ENCODE assay signal across 16 cellular contexts in genomic region chr1:61338899-61339298, GRCh38.
DNase-seq lines count a peak whose midpoint lies in the region; ATAC-seq, FAIRE-seq and TF ChIP-seq lines count a peak whose summit lies in the region.
"Had no signal": no experiment of that assay in that cellular context is flagged by ENCODE, and none has a peak within 500 bp of the region (broad histone marks: within the 10 kb centered on the region; RNA-seq: fewer than 3 reads in every experiment).

No MANE protein-coding gene starts in this region.

- no peak for TF ChIP-seq RAD21 in K562 (CRISPR knock-in tag; conservative IDR thresholded peaks at IDR 0.05 in 1 of 2, IDR thresholded peaks at IDR 0.05 in 1 of 2)
- TF ChIP-seq RAD21 in HepG2 (CRISPR knock-in tag; IDR thresholded peaks at IDR 0.05): no peak

- H3K9ac ChIP-seq in K562 (ENCODE audit: insufficient read depth in 1 of 2, low read depth in 2 of 2, low read length in 2 of 2) (no peak overlapping the region), HepG2 (ENCODE audit: insufficient read depth, low read depth, low read length) (peak overlapping the region; percentile 56), stomach smooth muscle (ENCODE audit: low read length in 2 of 2) (peak overlapping the region in 1 of 2 donors; percentile 56)

- BruUV-seq in K562 (replicated peaks; lab: Mats Ljungman, UMichigan) (no TSS peak), HepG2 (replicated peaks; lab: Mats Ljungman, UMichigan) (no TSS peak)

- peak; percentile 29 for FAIRE-seq in K562 (lab: Jason Lieb, UNC)
- FAIRE-seq in HepG2 (lab: Jason Lieb, UNC): no peak
- FAIRE-seq: HTR-8/SVneo had no signal

- CTCF ChIA-PET in K562 (lab: Yijun Ruan, JAX; ENCODE audit: low intra/inter-chr PET ratio): no interaction called here
- CTCF ChIA-PET in HepG2 (lab: Yijun Ruan, JAX; ENCODE audit: low intra/inter-chr PET ratio, low total read pairs): interaction anchor here (1.5 kb wide), 1 partner anchor 288 kb away, joined by 5 read pairs; no protein-coding TSS in a partner anchor

- in situ Hi-C loops in K562 (cut with MboI): no loop called here
- in situ Hi-C loops in HepG2 (cut with HindIII; ENCODE audit: extremely low pct_ligation_motif_present, low pct_unique_long_range_greater_than_20kb): loop anchor here (5.0 kb wide), 1 partner anchor 287 kb away; no protein-coding TSS in a partner anchor

- H3K4me1 ChIP-seq in K562 (replicated peaks in 1 of 2; ENCODE audit: control insufficient read depth in 2 of 2, insufficient read depth in 2 of 2, low read length in 2 of 2) (peaks cover 0 to 6% of the 10 kb centered on the region in 2 experiments; a peak in 2 of 5 replicates), HepG2 (ENCODE audit: insufficient read depth, low read length) (peaks cover 54% of the 10 kb centered on the region), stomach smooth muscle (ENCODE audit: control insufficient read depth, insufficient read depth, low read length) (peaks cover 17% of the 10 kb centered on the region)

- peaks cover 10% of the 10 kb centered on the region for H3K36me3 ChIP-seq in K562 (ENCODE audit: control insufficient read depth, insufficient read depth, low read length)
- peaks cover 3 to 10% of the 10 kb centered on the region in 2 experiments for H3K36me3 ChIP-seq in HepG2 (replicated peaks in 1 of 2; ENCODE audit: control insufficient read depth in 1 of 2, insufficient read depth in 2 of 2, low read length in 2 of 2)
- H3K36me3 ChIP-seq in stomach smooth muscle (ENCODE audit: control insufficient read depth in 2 of 2, insufficient read depth in 2 of 2, low read length in 2 of 2): no peaks in the 10 kb centered on the region

- no peak for TF ChIP-seq POLR2A in K562 (conservative IDR thresholded peaks at IDR 0.05)
- no peak for TF ChIP-seq POLR2A in HepG2 (IDR thresholded peaks at IDR 0.05; ENCODE audit: insufficient read depth in 1 of 2, low read depth in 2 of 2, low read length in 2 of 2)

- no peaks in the 10 kb centered on the region for H3K27me3 ChIP-seq in K562 (ENCODE audit: control insufficient read depth in 2 of 2, insufficient read depth in 2 of 2, low read length in 2 of 2)
- H3K27me3 ChIP-seq in HepG2 (ENCODE audit: control insufficient read depth in 1 of 2, insufficient read depth in 2 of 2, low read length in 2 of 2): no peaks in the 10 kb centered on the region
- no peaks in the 10 kb centered on the region for H3K27me3 ChIP-seq in stomach smooth muscle (ENCODE audit: control insufficient read depth in 1 of 2, insufficient read depth in 2 of 2, low read length in 2 of 2)

- POLR2A ChIA-PET in K562 (lab: Yijun Ruan, JAX) (interaction anchor here (1.4 kb wide), 1 partner anchor 53 kb away, joined by 3 read pairs; no protein-coding TSS in a partner anchor), HepG2 (lab: Yijun Ruan, JAX) (interaction anchor here (1.5 to 1.6 kb wide), 2 partner anchors 39 to 181 kb away, joined by 3 to 4 read pairs; no protein-coding TSS in a partner anchor)

- H2AFZ ChIP-seq in K562 (ENCODE audit: low read depth, low read length) (no peak overlapping the region), HepG2 (ENCODE audit: low read length) (no peak overlapping the region)

- 93% methylated on average over 5 of the region's 5 CpGs for WGBS in K562 (ENCODE audit: insufficient coverage, low coverage, missing lambda C conversion rate)
- 5% methylated on average over 5 of the region's 5 CpGs for WGBS in HepG2 (ENCODE audit: low lambda C conversion rate)

- H3K79me2 ChIP-seq in K562 (ENCODE audit: control insufficient read depth, insufficient read depth, low read length): no peaks in the 10 kb centered on the region
- H3K79me2 ChIP-seq in HepG2 (ENCODE audit: insufficient read depth, low read length): peaks cover 12% of the 10 kb centered on the region

- no peaks in the 10 kb centered on the region for H3K9me1 ChIP-seq in K562 (ENCODE audit: control insufficient read depth, insufficient read depth, low read length)

- intact Hi-C loops in K562 (cut with micrococcal nuclease): no loop called here
- intact Hi-C loops in HepG2 (cut with micrococcal nuclease; ENCODE audit: unreplicated experiment): loop anchor here (1.0 to 5.0 kb wide), 4 partner anchors 116 to 288 kb away; no protein-coding TSS in a partner anchor

- no peaks in the 10 kb centered on the region for H3K9me3 ChIP-seq in K562 (replicated peaks; ENCODE audit: control insufficient read depth, insufficient read depth, low read depth, low read length)
- H3K9me3 ChIP-seq in HepG2 (ENCODE audit: low read length): no peaks in the 10 kb centered on the region
- H3K9me3 ChIP-seq in stomach smooth muscle (ENCODE audit: control insufficient read depth in 2 of 2, low read length in 2 of 2): no peaks in the 10 kb centered on the region

- no peak overlapping the region for H3K4me2 ChIP-seq in K562 (ENCODE audit: insufficient read depth, low read length)
- H3K4me2 ChIP-seq in HepG2 (ENCODE audit: low read depth, low read length): peak overlapping the region; percentile 67

- ATAC-seq in K562 (no peak), HepG2 (peak; percentile 65), GM21390 (IDR thresholded peaks at IDR 0.05; ENCODE audit: unreplicated experiment) (no peak)
- ATAC-seq: CD8-positive, alpha-beta T cell had no signal

- DNase-seq in NCI-H146 treated with DMSO at 0.1 percent for 48 hours (lab: John Stamatoyannopoulos, UW; ENCODE audit: unreplicated experiment) (peak; percentile 13), K562 (ENCODE audit: extremely low read depth in 1 of 4, low spot score in 3 of 4) (no peak), HepG2 (ENCODE audit: low spot score) (peak; percentile 82), DMS53 treated with DMSO at 0.1 percent for 48 hours (lab: John Stamatoyannopoulos, UW; ENCODE audit: unreplicated experiment) (no peak), D341Med (ENCODE audit: low spot score) (no peak), NCI-H524 (lab: John Stamatoyannopoulos, UW) (no peak)
- DNase-seq: activated CD4-positive, alpha-beta T cell treated with anti-CD3 and anti-CD28 coated beads, Interleukin-2, amount 50 U/mL, for 48 hours; activated naive CD4-positive, alpha-beta T cell; CD8-positive, alpha-beta T cell; cortex of kidney; glutamatergic neuron; mesendoderm; NCI-H1417 treated with DMSO at 0.1 percent for 48 hours had no signal

- no peak overlapping the region for H3K4me3 ChIP-seq in K562
- peak overlapping the region in 2 of 3 experiments; percentile 37 to 39; a peak in 2 of 6 replicates for H3K4me3 ChIP-seq in HepG2 (replicated peaks in 1 of 3; ENCODE audit: insufficient read depth in 1 of 3, low read depth in 2 of 3, low read length in 3 of 3)
- no peak overlapping the region for H3K4me3 ChIP-seq in stomach smooth muscle (ENCODE audit: low read length in 2 of 2)

- H4K20me1 ChIP-seq in K562 (replicated peaks; ENCODE audit: control insufficient read depth, insufficient read depth, low read length) (no peaks in the 10 kb centered on the region; the same call in 1 of the 2 replicates), HepG2 (ENCODE audit: insufficient read depth, low read length) (no peaks in the 10 kb centered on the region; the same call in 1 of the 2 replicates)

- TF ChIP-seq CTCF in K562 (IDR thresholded peaks at IDR 0.05 in 2 of 3, conservative IDR thresholded peaks at IDR 0.05 in 1 of 3; ENCODE audit: insufficient read depth in 2 of 3, low read depth in 1 of 3, low read length in 3 of 3) (no peak), HepG2 (CRISPR knock-in tag; IDR thresholded peaks at IDR 0.05) (no peak)

- no peak overlapping the region for H3K27ac ChIP-seq in K562 (ENCODE audit: extremely low read depth, low read depth, low read length)
- H3K27ac ChIP-seq in HepG2 (ENCODE audit: extremely low read length, insufficient read depth, low read length): peak overlapping the region; percentile 78
- H3K27ac ChIP-seq in stomach smooth muscle (ENCODE audit: low read length): peak overlapping the region; percentile 61

- TF ChIP-seq EP300 in K562 (IDR thresholded peaks at IDR 0.05; ENCODE audit: low read length): no peak
- peak in 1 of 2 experiments; percentile 86; a peak in 2 of 4 replicates for TF ChIP-seq EP300 in HepG2 (IDR thresholded peaks at IDR 0.05; ENCODE audit: low read depth in 2 of 2, low read length in 2 of 2)
- TF ChIP-seq EP300 in HepG2 (CRISPR knock-in tag; IDR thresholded peaks at IDR 0.05; ENCODE audit: borderline replicate concordance): no peak; the same call in 1 of the 2 replicates

TF ChIP-seq in HepG2, 621 proteins besides CTCF, POLR2A, EP300 and RAD21 (continues in another document):
- TF ChIP-seq ZNF850 (CRISPR knock-in tag; conservative IDR thresholded peaks at IDR 0.05) (no peak), SKIL (CRISPR knock-in tag; IDR thresholded peaks at IDR 0.05; ENCODE audit: borderline replicate concordance) (no peak), HINFP (CRISPR knock-in tag; IDR thresholded peaks at IDR 0.05; ENCODE audit: low read depth) (no peak), ZNF34 (CRISPR knock-in tag; IDR thresholded peaks at IDR 0.05; ENCODE audit: borderline replicate concordance) (no peak), ZSCAN9 (CRISPR knock-in tag; IDR thresholded peaks at IDR 0.05; ENCODE audit: borderline replicate concordance) (no peak), TOE1 (CRISPR knock-in tag; IDR thresholded peaks at IDR 0.05) (no peak), ZNF232 (CRISPR knock-in tag; IDR thresholded peaks at IDR 0.05; ENCODE audit: borderline replicate concordance) (no peak)

Comparison
In these comparisons a context has a peak if more than half of its experiments do, and no peak if none do; other contexts are left out.
1. DNase-seq: peak in NCI-H146 treated with DMSO at 0.1 percent for 48 hours (single experiment) and HepG2 (single experiment); none in K562 (0 of 4), DMS53 treated with DMSO at 0.1 percent for 48 hours (single experiment), D341Med (single experiment) and NCI-H524 (0 of 2).
2. H3K4me3 ChIP-seq: peak in HepG2 (2 of 3); none in K562 (single experiment) and stomach smooth muscle (0 of 2).